8 cellular contexts compared by ENCODE assay signal in the genomic region with DNA sequence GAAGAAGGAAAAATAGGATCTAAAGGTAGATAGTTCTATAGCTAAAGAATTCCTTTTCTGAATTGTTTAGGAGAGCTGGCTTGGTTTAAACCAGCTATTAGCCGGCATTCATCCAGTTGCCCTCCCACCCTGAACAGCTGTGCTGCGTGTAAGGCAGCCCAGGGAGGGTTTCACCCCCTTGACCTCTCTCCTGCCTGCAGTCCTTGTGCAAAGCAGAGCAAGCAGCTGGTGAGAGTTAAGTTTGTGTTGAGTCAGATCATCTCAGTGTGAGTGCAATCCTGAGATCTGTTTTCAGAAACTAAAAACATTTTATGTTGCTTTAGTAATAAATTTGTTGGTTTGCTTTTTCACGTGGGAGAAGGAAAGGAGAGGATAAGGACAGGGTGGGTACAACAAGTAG. TPM values are rescaled to one million over a fixed set of nuclear protein-coding genes. Genes with fewer than 3 reads are reported as not detected.
DNase-seq lines count a peak whose midpoint lies in the region; ATAC-seq and TF ChIP-seq lines count a peak whose summit lies in the region.

No MANE protein-coding gene starts in this region.

- H3K9me3 ChIP-seq in stomach, result no peaks in the 10 kb centered on the region

- peak overlapping the region; percentile 17 for H3K4me3 Mint-ChIP-seq in HFFc6
- no peak overlapping the region for H3K4me3 Mint-ChIP-seq in activated T-helper 1 cell treated with anti-CD3 and anti-CD28 coated beads, Interleukin-12 subunit alpha, Interleukin-12 subunit beta, Interleukin-2, Interleukin-4 antibody, amounts not matched to agents 30 ng/mL and 10 ng/mL and 1 ng/mL, durations not matched to agents 14 hours and 24 hours and 36 hours

- intact Hi-C loops in activated T-helper 1 cell treated with anti-CD3 and anti-CD28 coated beads, Interleukin-12 subunit alpha, Interleukin-12 subunit beta, Interleukin-2, Interleukin-4 antibody, amounts not matched to agents 30 ng/mL and 10 ng/mL and 1 ng/mL, durations not matched to agents 14 hours and 24 hours and 36 hours (cut with micrococcal nuclease), result no loop called here
- intact Hi-C loops in left ventricle myocardium superior (cut with micrococcal nuclease), result no loop called here
- intact Hi-C loops in stomach (cut with DNase I; ENCODE audit: low total_unique reads), result no loop called here
- intact Hi-C loops in lower leg skin (cut with DNase I; ENCODE audit: low total_unique reads), result no loop called here

- peaks cover 36 to 64% (median 52%) of the 10 kb centered on the region in 4 donors for H3K4me1 ChIP-seq in stomach

- no peaks in the 10 kb centered on the region for H3K27me3 ChIP-seq in stomach

- H3K36me3 ChIP-seq in stomach, result no peaks in the 10 kb centered on the region

- H3K36me3 Mint-ChIP-seq in HFFc6 (ENCODE audit: low read depth), result no peaks in the 10 kb centered on the region
- peaks cover 12% of the 10 kb centered on the region for H3K36me3 Mint-ChIP-seq in activated T-helper 1 cell treated with anti-CD3 and anti-CD28 coated beads, Interleukin-12 subunit alpha, Interleukin-12 subunit beta, Interleukin-2, Interleukin-4 antibody, amounts not matched to agents 30 ng/mL and 10 ng/mL and 1 ng/mL, durations not matched to agents 14 hours and 24 hours and 36 hours (ENCODE audit: low read depth)

- TF ChIP-seq POLR2A in stomach (IDR thresholded peaks at IDR 0.05) (no peak), lower leg skin (IDR thresholded peaks at IDR 0.05) (no peak)

- TF ChIP-seq CTCF in HFFc6 (IDR thresholded peaks at IDR 0.05) (no peak), stomach (IDR thresholded peaks at IDR 0.05) (no peak), lower leg skin (IDR thresholded peaks at IDR 0.05) (no peak)

- H3K27ac Mint-ChIP-seq in HFFc6, result peak overlapping the region; percentile 83
- H3K27ac Mint-ChIP-seq in activated T-helper 1 cell treated with anti-CD3 and anti-CD28 coated beads, Interleukin-12 subunit alpha, Interleukin-12 subunit beta, Interleukin-2, Interleukin-4 antibody, amounts not matched to agents 30 ng/mL and 10 ng/mL and 1 ng/mL, durations not matched to agents 14 hours and 24 hours and 36 hours, result peak overlapping the region; percentile 45

- H3K27ac ChIP-seq in stomach, result peak overlapping the region; percentile 5 to 85 (median 71)

- no peak overlapping the region for H3K4me3 ChIP-seq in stomach
- no peak overlapping the region for H3K4me3 ChIP-seq in lower leg skin (ENCODE audit: low read depth, poor library complexity, severe bottlenecking)

- 32 to 55% (median 36%) methylated on average over 3 of the region's 3 CpGs for WGBS in stomach, 5 donors
- 47 to 59% methylated on average over 3 of the region's 3 CpGs for WGBS in lower leg skin, 2 donors

- DNase-seq in HFFc6 (peak; percentile 73), left ventricle myocardium superior (no peak), stomach (no peak), NCI-H345 treated with DMSO at 0.1 percent for 48 hours (lab: John Stamatoyannopoulos, UW; ENCODE audit: unreplicated experiment) (no peak), lower leg skin (ENCODE audit: low spot score in 2 of 2) (no peak)
- no peak for DNase-seq in activated T-helper 1 cell treated with anti-CD3 and anti-CD28 coated beads, Interleukin-12 subunit alpha, Interleukin-12 subunit beta, Interleukin-2, Interleukin-4 antibody, amounts not matched to agents 30 ng/mL and 10 ng/mL and 1 ng/mL, durations not matched to agents 14 hours and 24 hours and 36 hours (ENCODE audit: low spot score)

- no peak for TF ChIP-seq EP300 in stomach (IDR thresholded peaks at IDR 0.05)

- peaks cover 59% of the 10 kb centered on the region for H3K4me1 Mint-ChIP-seq in HFFc6 (ENCODE audit: low read depth)
- peaks cover 55% of the 10 kb centered on the region for H3K4me1 Mint-ChIP-seq in activated T-helper 1 cell treated with anti-CD3 and anti-CD28 coated beads, Interleukin-12 subunit alpha, Interleukin-12 subunit beta, Interleukin-2, Interleukin-4 antibody, amounts not matched to agents 30 ng/mL and 10 ng/mL and 1 ng/mL, durations not matched to agents 14 hours and 24 hours and 36 hours (ENCODE audit: low read depth)

- H3K9me3 Mint-ChIP-seq in HFFc6, result no peaks in the 10 kb centered on the region
- no peaks in the 10 kb centered on the region for H3K9me3 Mint-ChIP-seq in activated T-helper 1 cell treated with anti-CD3 and anti-CD28 coated beads, Interleukin-12 subunit alpha, Interleukin-12 subunit beta, Interleukin-2, Interleukin-4 antibody, amounts not matched to agents 30 ng/mL and 10 ng/mL and 1 ng/mL, durations not matched to agents 14 hours and 24 hours and 36 hours

- no peaks in the 10 kb centered on the region; the same call in 1 of the 2 replicates for H3K27me3 Mint-ChIP-seq in HFFc6 (ENCODE audit: insufficient read depth)
- H3K27me3 Mint-ChIP-seq in activated T-helper 1 cell treated with anti-CD3 and anti-CD28 coated beads, Interleukin-12 subunit alpha, Interleukin-12 subunit beta, Interleukin-2, Interleukin-4 antibody, amounts not matched to agents 30 ng/mL and 10 ng/mL and 1 ng/mL, durations not matched to agents 14 hours and 24 hours and 36 hours (ENCODE audit: insufficient read depth), result no peaks in the 10 kb centered on the region

- peak; percentile 79 for ATAC-seq in left ventricle myocardium superior
- no peak for ATAC-seq in GM21381 (IDR thresholded peaks at IDR 0.05; ENCODE audit: unreplicated experiment)
- ATAC-seq in HG02840 (IDR thresholded peaks at IDR 0.05; ENCODE audit: low FRiP score, unreplicated experiment), result no peak

RNA-seq across cellular contexts. Expression of a gene that starts 13.0 kb away (rescaled TPM):
- 10 to 100 TPM; 16.5 to 20.7 (median 18.4) TPM for total RNA-seq in HFFc6 (2021; fragmentation: NEBNext Ultra II Directional; extraction: Animal tissue kit (Norgen Biotek cat#: 25700))
- 13.4 and 13.5 TPM in 2 replicates for total RNA-seq in activated T-helper 1 cell treated with anti-CD3 and anti-CD28 coated beads, Interleukin-12 subunit alpha, Interleukin-12 subunit beta, Interleukin-2, Interleukin-4 antibody, amounts not matched to agents 30 ng/mL and 10 ng/mL and 1 ng/mL, durations not matched to agents 14 hours and 24 hours and 36 hours
- total RNA-seq in left ventricle myocardium superior, result 4.8 TPM
- total RNA-seq in stomach, result 10 to 100 TPM; 12.3 to 37.1 (median 32.6) TPM
- 1 to 10 TPM; 7.9 to 9.2 (median 8.1) TPM for polyA plus RNA-seq in stomach
- 10 to 100 TPM; 26.4 to 40.3 (median 32.0) TPM for total RNA-seq in lower leg skin

RNA-seq across cellular contexts. Expression of a gene that starts 13.9 kb away (rescaled TPM):
- total RNA-seq in HFFc6 (2021; fragmentation: NEBNext Ultra II Directional; extraction: Animal tissue kit (Norgen Biotek cat#: 25700)), result 10 to 100 TPM in 3 of 6 experiments, 1 to 10 TPM in 3; 8.7 to 11.5 (median 9.8) TPM
- total RNA-seq in activated T-helper 1 cell treated with anti-CD3 and anti-CD28 coated beads, Interleukin-12 subunit alpha, Interleukin-12 subunit beta, Interleukin-2, Interleukin-4 antibody, amounts not matched to agents 30 ng/mL and 10 ng/mL and 1 ng/mL, durations not matched to agents 14 hours and 24 hours and 36 hours, result 11.5 and 12.2 TPM in 2 replicates
- total RNA-seq in left ventricle myocardium superior (4.7 TPM), stomach (10 to 100 TPM in 2 of 5 donors, 1 to 10 TPM in 3; 1.8 to 40.3 (median 6.7) TPM), lower leg skin (10 to 100 TPM in 1 of 4 donors, 1 to 10 TPM in 3; 8.6 to 10.8 (median 9.6) TPM)
- polyA plus RNA-seq in stomach, result 10 to 100 TPM in 1 of 3 donors, 1 to 10 TPM in 2; 7.0 to 10.3 (median 8.7) TPM

RNA-seq across cellular contexts. Expression of a gene that starts 46.5 kb away (rescaled TPM):
- 10 to 100 TPM; 68.5 to 82.8 (median 70.6) TPM for total RNA-seq in HFFc6 (2021; fragmentation: NEBNext Ultra II Directional; extraction: Animal tissue kit (Norgen Biotek cat#: 25700))
- 87.7 and 89.2 TPM in 2 replicates for total RNA-seq in activated T-helper 1 cell treated with anti-CD3 and anti-CD28 coated beads, Interleukin-12 subunit alpha, Interleukin-12 subunit beta, Interleukin-2, Interleukin-4 antibody, amounts not matched to agents 30 ng/mL and 10 ng/mL and 1 ng/mL, durations not matched to agents 14 hours and 24 hours and 36 hours
- total RNA-seq in left ventricle myocardium superior (157 TPM), stomach (100 to 1,000 TPM in 3 of 5 donors, 10 to 100 TPM in 2; 47.2 to 570 (median 125) TPM), lower leg skin (10 to 100 TPM; 32.6 to 66.5 (median 56.3) TPM)
- 10 to 100 TPM; 50.1 to 69.9 (median 58.3) TPM for polyA plus RNA-seq in stomach
